8 cellular contexts compared by ENCODE assay signal in genomic region chr1:28359592-28360239, GRCh38. TPM values are rescaled to one million over a fixed set of nuclear protein-coding genes. Genes with fewer than 3 reads are reported as not detected.
DNase-seq lines count a peak whose midpoint lies in the region; ATAC-seq and TF ChIP-seq lines count a peak whose summit lies in the region.

No MANE protein-coding gene starts in this region.

- H3K79me2 ChIP-seq in hepatocyte, result no peaks in the 10 kb centered on the region

- H3K4me3 ChIP-seq in GM06990 (replicated peaks; ENCODE audit: low read depth, low read length) (no peak overlapping the region), adrenal gland (no peak overlapping the region), hepatocyte (no peak overlapping the region)

- H3K27ac ChIP-seq in adrenal gland (no peak overlapping the region), hepatocyte (no peak overlapping the region)

- no peak for TF ChIP-seq POLR2A in adrenal gland (IDR thresholded peaks at IDR 0.05)

- peak; percentile 64 for TF ChIP-seq CTCF in GM06990 (IDR thresholded peaks at IDR 0.05; ENCODE audit: insufficient read depth, low read length, poor library complexity, severe bottlenecking)
- peak; percentile 45 to 74 (median 63) for TF ChIP-seq CTCF in adrenal gland (IDR thresholded peaks at IDR 0.05)
- TF ChIP-seq CTCF in hepatocyte (IDR thresholded peaks at IDR 0.05; ENCODE audit: poor library complexity), result peak; percentile 73

- H3K4me1 ChIP-seq in adrenal gland (replicated peaks in 1 of 2) (no peaks in the 10 kb centered on the region), hepatocyte (ENCODE audit: insufficient read depth) (no peaks in the 10 kb centered on the region)

- no peak overlapping the region for H2AFZ ChIP-seq in hepatocyte

- no peaks in the 10 kb centered on the region for H3K9me2 ChIP-seq in hepatocyte (replicated peaks; ENCODE audit: insufficient read depth)

- H3K4me2 ChIP-seq in hepatocyte, result no peak overlapping the region

- ATAC-seq in GM18517 (IDR thresholded peaks at IDR 0.05; ENCODE audit: unreplicated experiment) (no peak), GM18502 (IDR thresholded peaks at IDR 0.05; ENCODE audit: poor library complexity, unreplicated experiment) (no peak)

- intact Hi-C loops in adrenal gland (cut with DNase I), result no loop called here

- no peaks in the 10 kb centered on the region for H4K20me1 ChIP-seq in hepatocyte (ENCODE audit: insufficient read depth, poor library complexity, severe bottlenecking)

- H3K27me3 ChIP-seq in GM06990 (replicated peaks; ENCODE audit: control insufficient read depth, insufficient read depth, low read length), result no peaks in the 10 kb centered on the region
- no peaks in the 10 kb centered on the region for H3K27me3 ChIP-seq in adrenal gland
- H3K27me3 ChIP-seq in hepatocyte, result no peaks in the 10 kb centered on the region

- H3K36me3 ChIP-seq in GM06990 (ENCODE audit: control insufficient read depth, insufficient read depth, low read length) (no peaks in the 10 kb centered on the region), adrenal gland (replicated peaks in 1 of 2) (no peaks in the 10 kb centered on the region), hepatocyte (replicated peaks; ENCODE audit: insufficient read depth, low read depth) (no peaks in the 10 kb centered on the region)

- DNase-seq in GM06990 (ENCODE audit: extremely low read depth, insufficient read length), result peak; percentile 36
- DNase-seq in NCI-H1694 (lab: John Stamatoyannopoulos, UW), result peak; percentile 76
- peak; percentile 27 to 70 (median 58) for DNase-seq in T-helper 2 cell
- peak; percentile 42 to 89 (median 76) for DNase-seq in adrenal gland
- peak; percentile 81 for DNase-seq in hepatocyte (ENCODE audit: low spot score)
- peak; percentile 33 to 73 for DNase-seq in stimulated activated CD4-positive, alpha-beta T cell treated with anti-CD3 and anti-CD28 coated beads, Interleukin-12 subunit alpha, Interleukin-12 subunit beta, amount 100 ng/mL, for 24 hours (ENCODE audit: low read depth in 2 of 2)

- 37 to 39% (median 38%) methylated on average over 7 of the region's 7 CpGs for WGBS in adrenal gland, 4 donors
- WGBS in hepatocyte (ENCODE audit: low lambda C conversion rate, missing lambda C conversion rate), result 43% methylated on average over 7 of the region's 7 CpGs

- no peaks in the 10 kb centered on the region for H3K9me3 ChIP-seq in adrenal gland (replicated peaks in 1 of 3)
- H3K9me3 ChIP-seq in hepatocyte (ENCODE audit: low read depth), result no peaks in the 10 kb centered on the region

RNA-seq across cellular contexts. Expression of gene PHACTR4, which starts 9.8 kb away (rescaled TPM):
- 10 to 100 TPM; 16.0 to 32.8 (median 23.0) TPM for total RNA-seq in adrenal gland
- 10 to 100 TPM; 14.8 to 44.8 (median 34.0) TPM for polyA plus RNA-seq in adrenal gland
- 18.5 and 21.5 TPM in 2 replicates for total RNA-seq in hepatocyte
- polyA plus RNA-seq in hepatocyte, result 19.1 and 22.1 TPM in 2 replicates

RNA-seq across cellular contexts. Expression of gene MED18, which starts 30.9 kb away (rescaled TPM):
- 10 to 100 TPM in 7 of 8 donors, 1 to 10 TPM in 1; 9.3 to 26.3 (median 15.4) TPM for total RNA-seq in adrenal gland
- polyA plus RNA-seq in adrenal gland, result 10 to 100 TPM; 16.7 to 27.2 (median 18.1) TPM
- total RNA-seq in hepatocyte, result 17.1 and 26.0 TPM in 2 replicates
- polyA plus RNA-seq in hepatocyte, result 13.2 and 14.7 TPM in 2 replicates
